In genomic region chr10:74150151-74151056, GRCh38 we compare ENCODE assay signal across 1 cellular context.
TF ChIP-seq lines count a peak whose summit lies in the region.

A gene with protein sequence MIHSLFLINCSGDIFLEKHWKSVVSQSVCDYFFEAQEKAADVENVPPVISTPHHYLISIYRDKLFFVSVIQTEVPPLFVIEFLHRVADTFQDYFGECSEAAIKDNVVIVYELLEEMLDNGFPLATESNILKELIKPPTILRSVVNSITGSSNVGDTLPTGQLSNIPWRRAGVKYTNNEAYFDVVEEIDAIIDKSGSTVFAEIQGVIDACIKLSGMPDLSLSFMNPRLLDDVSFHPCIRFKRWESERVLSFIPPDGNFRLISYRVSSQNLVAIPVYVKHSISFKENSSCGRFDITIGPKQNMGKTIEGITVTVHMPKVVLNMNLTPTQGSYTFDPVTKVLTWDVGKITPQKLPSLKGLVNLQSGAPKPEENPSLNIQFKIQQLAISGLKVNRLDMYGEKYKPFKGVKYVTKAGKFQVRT (minus strand): TSS chr10:74150828. CDS start chr10:74138379, 12,449 bp downstream.

TF ChIP-seq in K562, 482 proteins besides CTCF, POLR2A, EP300 and RAD21 (continued from another document and continues in another):
- TF ChIP-seq, protein P1, sequence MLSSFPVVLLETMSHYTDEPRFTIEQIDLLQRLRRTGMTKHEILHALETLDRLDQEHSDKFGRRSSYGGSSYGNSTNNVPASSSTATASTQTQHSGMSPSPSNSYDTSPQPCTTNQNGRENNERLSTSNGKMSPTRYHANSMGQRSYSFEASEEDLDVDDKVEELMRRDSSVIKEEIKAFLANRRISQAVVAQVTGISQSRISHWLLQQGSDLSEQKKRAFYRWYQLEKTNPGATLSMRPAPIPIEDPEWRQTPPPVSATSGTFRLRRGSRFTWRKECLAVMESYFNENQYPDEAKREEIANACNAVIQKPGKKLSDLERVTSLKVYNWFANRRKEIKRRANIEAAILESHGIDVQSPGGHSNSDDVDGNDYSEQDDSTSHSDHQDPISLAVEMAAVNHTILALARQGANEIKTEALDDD (IDR thresholded peaks at IDR 0.05): no peak
- TF ChIP-seq HDAC1 (IDR thresholded peaks at IDR 0.05) (no peak; a peak in 1 of 4 replicates), SP1 (CRISPR knock-in tag; IDR thresholded peaks at IDR 0.05) (no peak), ZBED1 (IDR thresholded peaks at IDR 0.05) (no peak), MCM7 (IDR thresholded peaks at IDR 0.05) (no peak), MAFG (tag; conservative IDR thresholded peaks at IDR 0.05) (no peak), NEUROD1 (IDR thresholded peaks at IDR 0.05; ENCODE audit: borderline replicate concordance, low read depth, low read length, partially characterized antibody) (peak; percentile 69), HDAC3 (IDR thresholded peaks at IDR 0.05; ENCODE audit: borderline replicate concordance, partially characterized antibody) (no peak), ZNF408 (CRISPR knock-in tag; IDR thresholded peaks at IDR 0.05; ENCODE audit: low read depth) (no peak), NCOA2 (IDR thresholded peaks at IDR 0.05; ENCODE audit: partially characterized antibody in 2 of 2) (peak in 1 of 2 experiments; percentile 97), REST (CRISPR knock-in tag; IDR thresholded peaks at IDR 0.05; ENCODE audit: low read depth) (peak; percentile 72; the same call in 1 of the 2 replicates), KHSRP (IDR thresholded peaks at IDR 0.05) (no peak), SIX5 (IDR thresholded peaks at IDR 0.05; ENCODE audit: borderline replicate concordance in 1 of 2, insufficient read depth in 1 of 2, low read depth in 1 of 2, low read length in 2 of 2) (no peak), ARID1B (IDR thresholded peaks at IDR 0.05) (no peak), CBX3 (IDR thresholded peaks at IDR 0.05; ENCODE audit: borderline replicate concordance in 1 of 2, low read length in 2 of 2) (no peak; a peak in 1 of 3 replicates), BHLHE40 (IDR thresholded peaks at IDR 0.05; ENCODE audit: low read length) (no peak), ZNF589 (CRISPR knock-in tag; IDR thresholded peaks at IDR 0.05; ENCODE audit: low read depth) (no peak), NFE2L1 (tag; IDR thresholded peaks at IDR 0.05; ENCODE audit: borderline replicate concordance, low read depth) (no peak), RCOR1 (IDR thresholded peaks at IDR 0.05; ENCODE audit: borderline replicate concordance in 1 of 2, low read depth in 2 of 2, low read length in 2 of 2) (peak; percentile 34 to 49; a peak in 2 of 4 replicates), YY1 (IDR thresholded peaks at IDR 0.05; ENCODE audit: borderline replicate concordance in 1 of 3, control insufficient read depth in 1 of 3, extremely low read depth in 1 of 3, insufficient read depth in 3 of 3, insufficient read length in 1 of 3, insufficient replicate concordance in 2 of 3, low read depth in 1 of 3, low read length in 2 of 3) (peak in 1 of 3 experiments; percentile 8), FOXK1 (CRISPR knock-in tag; IDR thresholded peaks at IDR 0.05; ENCODE audit: borderline replicate concordance) (no peak), BRD9 (IDR thresholded peaks at IDR 0.05; ENCODE audit: low read depth, partially characterized antibody) (no peak), BMI1 (IDR thresholded peaks at IDR 0.05; ENCODE audit: low read length) (no peak), ZBTB33 (CRISPR knock-in tag; IDR thresholded peaks at IDR 0.05) (no peak; the same call in 1 of the 2 replicates), TBP (optimal IDR thresholded peaks at IDR 0.05; ENCODE audit: low read depth, low read length) (peak; percentile 77), ELF4 (CRISPR knock-in tag; IDR thresholded peaks at IDR 0.05) (no peak), ZNF217 (CRISPR knock-in tag; IDR thresholded peaks at IDR 0.05) (no peak), KDM2B (CRISPR knock-in tag; IDR thresholded peaks at IDR 0.05) (0 out of 2 replicates have a peak, but pooled peaks have one; percentile 24), NONO (IDR thresholded peaks at IDR 0.05; ENCODE audit: low read depth in 2 of 2, low read length in 1 of 2) (no peak), MAFK (IDR thresholded peaks at IDR 0.05; ENCODE audit: low read length) (no peak), CGGBP1 (CRISPR knock-in tag; IDR thresholded peaks at IDR 0.05) (no peak), ASH1L (IDR thresholded peaks at IDR 0.05; ENCODE audit: borderline replicate concordance, low read depth, partially characterized antibody) (no peak), DMBX1 (CRISPR knock-in tag; IDR thresholded peaks at IDR 0.05; ENCODE audit: borderline replicate concordance) (no peak), BRF1 (IDR thresholded peaks at IDR 0.05; ENCODE audit: borderline replicate concordance, extremely low read depth, insufficient read length) (no peak), ZNF23 (CRISPR knock-in tag; IDR thresholded peaks at IDR 0.05) (no peak), RBM14 (IDR thresholded peaks at IDR 0.05; ENCODE audit: borderline replicate concordance, insufficient read depth, low read depth, low read length) (no peak), POLR2AphosphoS5 (IDR thresholded peaks at IDR 0.05; ENCODE audit: control insufficient read depth, insufficient read depth, low read depth, low read length) (peak; percentile 60; the same call in 1 of the 2 replicates), TEAD2 (tag; IDR thresholded peaks at IDR 0.05) (no peak), ZNF354B (CRISPR knock-in tag; IDR thresholded peaks at IDR 0.05) (no peak), CEBPZ (IDR thresholded peaks at IDR 0.05; ENCODE audit: borderline replicate concordance, low read depth, low read length) (no peak), AFF1 (IDR thresholded peaks at IDR 0.05; ENCODE audit: low read depth in 1 of 2, partially characterized antibody in 2 of 2) (peak in 1 of 2 experiments; percentile 40)
- TF ChIP-seq, protein P2, sequence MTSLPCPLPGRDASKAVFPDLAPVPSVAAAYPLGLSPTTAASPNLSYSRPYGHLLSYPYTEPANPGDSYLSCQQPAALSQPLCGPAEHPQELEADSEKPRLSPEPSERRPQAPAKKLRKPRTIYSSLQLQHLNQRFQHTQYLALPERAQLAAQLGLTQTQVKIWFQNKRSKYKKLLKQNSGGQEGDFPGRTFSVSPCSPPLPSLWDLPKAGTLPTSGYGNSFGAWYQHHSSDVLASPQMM (CRISPR knock-in tag; IDR thresholded peaks at IDR 0.05): no peak
- TF ChIP-seq, protein P3, sequence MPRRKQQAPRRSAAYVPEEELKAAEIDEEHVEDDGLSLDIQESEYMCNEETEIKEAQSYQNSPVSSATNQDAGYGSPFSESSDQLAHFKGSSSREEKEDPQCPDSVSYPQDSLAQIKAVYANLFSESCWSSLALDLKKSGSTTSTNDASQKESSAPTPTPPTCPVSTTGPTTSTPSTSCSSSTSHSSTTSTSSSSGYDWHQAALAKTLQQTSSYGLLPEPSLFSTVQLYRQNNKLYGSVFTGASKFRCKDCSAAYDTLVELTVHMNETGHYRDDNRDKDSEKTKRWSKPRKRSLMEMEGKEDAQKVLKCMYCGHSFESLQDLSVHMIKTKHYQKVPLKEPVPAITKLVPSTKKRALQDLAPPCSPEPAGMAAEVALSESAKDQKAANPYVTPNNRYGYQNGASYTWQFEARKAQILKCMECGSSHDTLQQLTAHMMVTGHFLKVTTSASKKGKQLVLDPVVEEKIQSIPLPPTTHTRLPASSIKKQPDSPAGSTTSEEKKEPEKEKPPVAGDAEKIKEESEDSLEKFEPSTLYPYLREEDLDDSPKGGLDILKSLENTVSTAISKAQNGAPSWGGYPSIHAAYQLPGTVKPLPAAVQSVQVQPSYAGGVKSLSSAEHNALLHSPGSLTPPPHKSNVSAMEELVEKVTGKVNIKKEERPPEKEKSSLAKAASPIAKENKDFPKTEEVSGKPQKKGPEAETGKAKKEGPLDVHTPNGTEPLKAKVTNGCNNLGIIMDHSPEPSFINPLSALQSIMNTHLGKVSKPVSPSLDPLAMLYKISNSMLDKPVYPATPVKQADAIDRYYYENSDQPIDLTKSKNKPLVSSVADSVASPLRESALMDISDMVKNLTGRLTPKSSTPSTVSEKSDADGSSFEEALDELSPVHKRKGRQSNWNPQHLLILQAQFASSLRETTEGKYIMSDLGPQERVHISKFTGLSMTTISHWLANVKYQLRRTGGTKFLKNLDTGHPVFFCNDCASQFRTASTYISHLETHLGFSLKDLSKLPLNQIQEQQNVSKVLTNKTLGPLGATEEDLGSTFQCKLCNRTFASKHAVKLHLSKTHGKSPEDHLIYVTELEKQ (CRISPR knock-in tag; IDR thresholded peaks at IDR 0.05): no peak
